ENCODE assay signal across 17 cellular contexts in genomic region chr20:63890201-63890576, GRCh38. TPM values are rescaled to one million over a fixed set of nuclear protein-coding genes. Genes with fewer than 3 reads are reported as not detected.
DNase-seq lines count a peak whose midpoint lies in the region; ATAC-seq and TF ChIP-seq lines count a peak whose summit lies in the region.
"Had no signal": no experiment of that assay in that cellular context is flagged by ENCODE, and none has a peak within 500 bp of the region (broad histone marks: within the 10 kb centered on the region; RNA-seq: fewer than 3 reads in every experiment).

No MANE protein-coding gene starts in this region.

- TF ChIP-seq POLR2A in Peyer's patch (IDR thresholded peaks at IDR 0.05) (no peak), prostate gland (IDR thresholded peaks at IDR 0.05) (no peak)

- peak overlapping the region in 3 of 4 donors; percentile 71 to 96 (median 85) for H3K27ac ChIP-seq in Peyer's patch
- H3K27ac ChIP-seq in prostate gland: peak overlapping the region; percentile 71 to 87
- H3K27ac ChIP-seq: ascending aorta, colonic mucosa, pancreas had no signal

- no peak for DNase-seq in Caco-2
- no peak for DNase-seq in Peyer's patch
- DNase-seq in endothelial cell (ENCODE audit: low spot score): no peak
- DNase-seq in prostate gland (ENCODE audit: low spot score): no peak
- no peak for DNase-seq in immature natural killer cell
- DNase-seq in NCI-H1417 treated with DMSO at 0.1 percent for 48 hours (lab: John Stamatoyannopoulos, UW): no peak
- no peak for DNase-seq in iPS-NIHi7 (ENCODE audit: extremely low spot score)
- DNase-seq: activated naive CD4-positive, alpha-beta T cell; colonic mucosa; left ventricle myocardium superior; NCI-H1436; pancreas; RPMI8226; stimulated activated CD4-positive, alpha-beta T cell treated with anti-CD3 and anti-CD28 coated beads, Interleukin-2, amount 100 ng/mL, for 48 hours; SW 1271 had no signal

- H3K4me1 Mint-ChIP-seq in Caco-2 (ENCODE audit: low read depth, unreplicated experiment): no peaks in the 10 kb centered on the region
- H3K4me1 Mint-ChIP-seq in endothelial cell (ENCODE audit: unreplicated experiment): peaks cover 6% of the 10 kb centered on the region
- peaks cover 8 to 10% of the 10 kb centered on the region in 2 donors for H3K4me1 Mint-ChIP-seq in immature natural killer cell

- H3K4me3 Mint-ChIP-seq in Caco-2 (ENCODE audit: unreplicated experiment): no peak overlapping the region
- H3K4me3 Mint-ChIP-seq in endothelial cell (ENCODE audit: unreplicated experiment): peak overlapping the region; percentile 24
- no peak overlapping the region for H3K4me3 Mint-ChIP-seq in immature natural killer cell

- H3K4me3 ChIP-seq in Caco-2 (ENCODE audit: low read depth, low read length) (no peak overlapping the region), Peyer's patch (peak overlapping the region in 1 of 4 donors; percentile 10), prostate gland (no peak overlapping the region)
- H3K4me3 ChIP-seq: ascending aorta, colonic mucosa, pancreas had no signal

- H3K9me3 ChIP-seq in Caco-2: no peaks in the 10 kb centered on the region
- no peaks in the 10 kb centered on the region for H3K9me3 ChIP-seq in Peyer's patch
- no peaks in the 10 kb centered on the region for H3K9me3 ChIP-seq in prostate gland
- H3K9me3 ChIP-seq: ascending aorta, colonic mucosa, pancreas had no signal

- 74% methylated on average over 7 of the region's 7 CpGs for WGBS in prostate gland

- H3K36me3 Mint-ChIP-seq in Caco-2 (ENCODE audit: insufficient read depth, unreplicated experiment): peaks cover 84% of the 10 kb centered on the region
- H3K36me3 Mint-ChIP-seq in endothelial cell (ENCODE audit: low read depth, unreplicated experiment): peaks cover 34% of the 10 kb centered on the region
- H3K36me3 Mint-ChIP-seq in immature natural killer cell: peaks cover 3 to 16% (median 8%) of the 10 kb centered on the region in 3 donors

- H3K4me1 ChIP-seq in Caco-2: peaks cover 18% of the 10 kb centered on the region
- peaks cover 0 to 48% (median 5%) of the 10 kb centered on the region in 4 donors for H3K4me1 ChIP-seq in Peyer's patch
- peaks cover 15% of the 10 kb centered on the region for H3K4me1 ChIP-seq in prostate gland (replicated peaks)
- H3K4me1 ChIP-seq: colonic mucosa, pancreas had no signal

- POLR2A ChIA-PET in Caco-2 (lab: Charles Lee): no interaction called here

- BruUV-seq in Caco-2 (replicated peaks; lab: Mats Ljungman, UMichigan): no TSS peak

- CTCF ChIA-PET in Caco-2 (lab: Charles Lee): no interaction called here

- H3K9me3 Mint-ChIP-seq in Caco-2 (ENCODE audit: unreplicated experiment): no peaks in the 10 kb centered on the region
- no peaks in the 10 kb centered on the region for H3K9me3 Mint-ChIP-seq in endothelial cell (ENCODE audit: unreplicated experiment)
- H3K9me3 Mint-ChIP-seq in immature natural killer cell: no peaks in the 10 kb centered on the region

- TF ChIP-seq CTCF in Caco-2 (IDR thresholded peaks at IDR 0.05; ENCODE audit: insufficient read depth in 1 of 2, low read depth in 1 of 2, low read length in 1 of 2, severe bottlenecking in 1 of 2, unreplicated experiment in 1 of 2) (no peak), Peyer's patch (IDR thresholded peaks at IDR 0.05) (no peak), endothelial cell (IDR thresholded peaks at IDR 0.05; ENCODE audit: unreplicated experiment) (no peak), prostate gland (IDR thresholded peaks at IDR 0.05) (no peak)

- H3K27me3 Mint-ChIP-seq in Caco-2 (ENCODE audit: insufficient read depth, unreplicated experiment): no peaks in the 10 kb centered on the region
- peaks cover 5% of the 10 kb centered on the region for H3K27me3 Mint-ChIP-seq in endothelial cell (ENCODE audit: unreplicated experiment)
- peaks cover 0 to 4% (median 0%) of the 10 kb centered on the region in 3 donors for H3K27me3 Mint-ChIP-seq in immature natural killer cell (ENCODE audit: low read depth in 3 of 3)

- H3K27me3 ChIP-seq in Caco-2 (replicated peaks; ENCODE audit: control insufficient read depth, insufficient read depth, low read length) (no peaks in the 10 kb centered on the region), Peyer's patch (no peaks in the 10 kb centered on the region), prostate gland (replicated peaks; ENCODE audit: insufficient read depth) (no peaks in the 10 kb centered on the region)
- H3K27me3 ChIP-seq: ascending aorta, colonic mucosa, pancreas had no signal

- H3K27ac Mint-ChIP-seq in Caco-2 (ENCODE audit: unreplicated experiment) (peak overlapping the region; percentile 5), endothelial cell (ENCODE audit: unreplicated experiment) (no peak overlapping the region), immature natural killer cell (no peak overlapping the region)

- H3K36me3 ChIP-seq in Caco-2 (ENCODE audit: control insufficient read depth, insufficient read depth, low read length) (peaks cover 16% of the 10 kb centered on the region), Peyer's patch (peaks cover 0 to 58% (median 0%) of the 10 kb centered on the region in 3 donors), prostate gland (no peaks in the 10 kb centered on the region)

- no peak for ATAC-seq in GM21367 (IDR thresholded peaks at IDR 0.05; ENCODE audit: unreplicated experiment)
- ATAC-seq: left ventricle myocardium superior, pancreas had no signal

- intact Hi-C loops in Caco-2 (cut with micrococcal nuclease; ENCODE audit: unreplicated experiment) (loop anchor here (10.0 kb wide), 2 partner anchors 175 to 265 kb away; partner anchors contain the start of genes GMEB2 and TCEA2), prostate gland (cut with DNase I) (loop anchor here (10.0 kb wide), 1 partner anchor 175 kb away; the partner anchor contains the start of gene TCEA2)

RNA-seq across cellular contexts. Expression of gene DNAJC5, which starts 4.7 kb away (rescaled TPM):
- 117 and 124 TPM in 2 replicates for total RNA-seq in Caco-2 (2022)
- 100 to 1,000 TPM in 3 of 4 donors, 10 to 100 TPM in 1; 41.3 to 137 (median 113) TPM for total RNA-seq in Peyer's patch
- total RNA-seq in endothelial cell (ENCODE audit: unreplicated experiment): 54.4 TPM
- 10 to 100 TPM; 44.4 to 66.6 TPM for total RNA-seq in prostate gland
- 1 to 10 TPM; 1.4 to 8.2 (median 2.9) TPM for polyA plus RNA-seq in immature natural killer cell

RNA-seq across cellular contexts. Expression of gene TPD52L2, which starts 25.1 kb away (rescaled TPM):
- total RNA-seq in Caco-2 (2022) (286 and 293 TPM in 2 replicates), Peyer's patch (10 to 100 TPM; 59.4 to 78.7 (median 65.1) TPM), endothelial cell (ENCODE audit: unreplicated experiment) (85.5 TPM), prostate gland (100 to 1,000 TPM; 105 to 127 TPM)
- polyA plus RNA-seq in immature natural killer cell: 10 to 100 TPM; 67.5 to 90.8 (median 79.3) TPM

RNA-seq across cellular contexts. Expression of gene ABHD16B, which starts 28.9 kb away (rescaled TPM):
- total RNA-seq in Caco-2 (2022) (0.27 TPM in 1 of 2 replicates, not detected in the other), Peyer's patch (not detected), endothelial cell (ENCODE audit: unreplicated experiment) (not detected), prostate gland (1 to 10 TPM in 1 of 2 donors, not detected in 1; 1.6 TPM)
- polyA plus RNA-seq in immature natural killer cell: under 1 TPM in 1 of 3 donors, not detected in 2; 0.34 TPM
- total RNA-seq: ascending aorta, colonic mucosa, left ventricle myocardium superior, pancreas had no signal

RNA-seq across cellular contexts. Expression of gene ZBTB46, which starts 59.1 kb away (rescaled TPM):
- 9.1 and 9.5 TPM in 2 replicates for total RNA-seq in Caco-2 (2022)
- 10 to 100 TPM in 1 of 4 donors, 1 to 10 TPM in 3; 1.9 to 33.0 (median 4.4) TPM for total RNA-seq in Peyer's patch
- total RNA-seq in endothelial cell (ENCODE audit: unreplicated experiment): 42.1 TPM
- total RNA-seq in prostate gland: 10 to 100 TPM in 1 of 2 donors, 1 to 10 TPM in 1; 7.9 to 12.2 TPM
- under 1 TPM; 0.16 to 0.32 (median 0.32) TPM for polyA plus RNA-seq in immature natural killer cell
